ENCODE assay signal across 12 cellular contexts in the genomic region with DNA sequence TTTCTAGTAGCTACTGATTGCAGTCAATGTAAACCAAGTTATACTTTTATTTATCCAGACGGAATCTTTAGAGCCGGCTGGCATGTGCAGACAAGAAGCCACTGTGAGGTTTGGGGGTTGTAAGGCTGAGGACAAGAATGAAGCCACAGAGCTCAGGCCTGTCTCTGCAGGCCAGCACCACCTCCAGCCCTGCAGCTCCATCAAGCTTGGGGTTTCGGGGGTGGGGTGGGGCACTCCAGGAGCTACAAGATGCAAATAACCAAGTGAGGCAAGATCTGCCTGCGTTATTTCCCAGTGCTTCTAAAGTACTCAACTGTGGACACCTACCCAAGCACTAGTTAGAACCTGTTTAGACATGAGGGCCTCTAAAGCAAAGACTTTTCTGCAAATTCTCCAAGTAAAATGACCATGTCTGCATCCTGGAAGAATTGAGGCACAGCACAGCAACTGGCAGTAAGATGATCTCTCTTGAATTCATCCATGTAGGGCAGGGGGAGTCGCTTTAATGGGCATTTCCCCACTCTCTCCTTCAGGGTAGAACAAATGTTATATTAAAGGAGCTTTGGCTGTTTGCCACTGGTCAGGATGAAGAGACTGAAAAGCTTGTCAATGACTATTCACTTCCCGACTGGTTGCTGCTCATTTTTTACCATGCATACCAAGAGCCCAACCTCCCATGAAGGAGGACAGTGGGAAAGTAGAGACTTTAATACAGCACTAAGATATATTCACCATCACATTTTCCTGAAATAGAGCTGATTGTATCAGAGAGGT.
A peak's percentile ranks its signal among the peaks of the same experiment; 100 is the strongest.
DNase-seq lines count a peak whose midpoint lies in the region; TF ChIP-seq lines count a peak whose summit lies in the region.
"Had no signal": no experiment of that assay in that cellular context is flagged by ENCODE, and none has a peak within 500 bp of the region (broad histone marks: within the 10 kb centered on the region; RNA-seq: fewer than 3 reads in every experiment).

No MANE protein-coding gene starts in this region.

- WGBS in esophagus muscularis mucosa: 70% methylated on average over 5 of the region's 6 CpGs
- 93% methylated on average over 6 of the region's 6 CpGs for WGBS in thymus

- H3K36me3 ChIP-seq in esophagus muscularis mucosa (peaks cover 0 to 11% (median 3%) of the 10 kb centered on the region in 4 donors), thymus (ENCODE audit: control insufficient read depth, insufficient read depth) (peaks cover 13% of the 10 kb centered on the region)

- in situ Hi-C loops in GM13976 (cut with MboI; ENCODE audit: low sequenced_read_pairs, unreplicated experiment): no loop called here

- H3K4me1 ChIP-seq in esophagus muscularis mucosa (peaks cover 4 to 35% (median 32%) of the 10 kb centered on the region in 4 donors), thymus (ENCODE audit: control insufficient read depth, insufficient read depth, low read length) (no peaks in the 10 kb centered on the region)

- TF ChIP-seq CTCF in esophagus muscularis mucosa (IDR thresholded peaks at IDR 0.05) (no peak), GM13976 (IDR thresholded peaks at IDR 0.05; ENCODE audit: borderline replicate concordance, control extremely low read depth, extremely low read depth, insufficient read depth, missing control alignments) (no peak)

- H3K27ac ChIP-seq in esophagus muscularis mucosa (replicated peaks in 1 of 4) (peak overlapping the region; percentile 64 to 68 (median 66)), thymus (ENCODE audit: low read depth) (peak overlapping the region; percentile 18)

- H3K9me3 ChIP-seq in esophagus muscularis mucosa: peaks cover 0 to under 1% (median 0%) of the 10 kb centered on the region in 4 donors
- H3K9me3 ChIP-seq in thymus (ENCODE audit: control insufficient read depth): no peaks in the 10 kb centered on the region

- intact Hi-C loops in esophagus muscularis mucosa (cut with DNase I): loop anchor here (10.0 kb wide), 1 partner anchor 267 kb away; a partner anchor contains a TSS

- H3K27me3 ChIP-seq in esophagus muscularis mucosa: no peaks in the 10 kb centered on the region
- H3K27me3 ChIP-seq in thymus (ENCODE audit: control insufficient read depth, insufficient read depth): no peaks in the 10 kb centered on the region

- TF ChIP-seq EP300 in esophagus muscularis mucosa (IDR thresholded peaks at IDR 0.05): no peak

- DNase-seq in DMS53 (lab: John Stamatoyannopoulos, UW) (peak; percentile 36), DMS53 treated with DMSO at 0.1 percent for 48 hours (lab: John Stamatoyannopoulos, UW; ENCODE audit: unreplicated experiment) (no peak), NCI-H1105 treated with DMSO at 0.1 percent for 48 hours (lab: John Stamatoyannopoulos, UW) (peak; percentile 66), esophagus muscularis mucosa (ENCODE audit: extremely low spot score) (peak; percentile 84), mucosa of gallbladder (ENCODE audit: low spot score) (no peak), GM13976 (ENCODE audit: low spot score) (no peak)
- no peak for DNase-seq in stimulated activated CD4-positive, alpha-beta T cell treated with anti-CD3 and anti-CD28 coated beads, Interleukin-1b, Interleukin-23, amount 100 ng/mL, for 48 hours
- DNase-seq: activated naive CD8-positive, alpha-beta T cell treated with anti-CD3 and anti-CD28 coated beads, Interleukin-2, amount 50 U/mL, for 24 hours; hippocampal formation; NCI-H2081 treated with DMSO at 0.1 percent for 48 hours; stimulated activated CD8-positive, alpha-beta memory T cell treated with anti-CD3 and anti-CD28 coated beads, Interleukin-4, amount 100 ng/mL, for 48 hours had no signal

- no peak for TF ChIP-seq POLR2A in esophagus muscularis mucosa (IDR thresholded peaks at IDR 0.05; ENCODE audit: low read depth)

- H3K4me3 ChIP-seq in esophagus muscularis mucosa (no peak overlapping the region), thymus (ENCODE audit: low read length) (no peak overlapping the region)

Comparison
In these comparisons a context has a peak if more than half of its experiments do, and no peak if none do; other contexts are left out.
1. DNase-seq: peak in DMS53 (single experiment), NCI-H1105 treated with DMSO at 0.1 percent for 48 hours (single experiment) and esophagus muscularis mucosa (single experiment); none in DMS53 treated with DMSO at 0.1 percent for 48 hours (single experiment), mucosa of gallbladder (single experiment), stimulated activated CD4-positive, alpha-beta T cell treated with anti-CD3 and anti-CD28 coated beads, Interleukin-1b, Interleukin-23, amount 100 ng/mL, for 48 hours (single experiment) and GM13976 (single experiment).